8 cellular contexts compared by ENCODE assay signal in genomic region chr15:64461577-64462162, GRCh38. TPM values are rescaled to one million over a fixed set of nuclear protein-coding genes. Genes with fewer than 3 reads are reported as not detected.
DNase-seq lines count a peak whose midpoint lies in the region; ATAC-seq and TF ChIP-seq lines count a peak whose summit lies in the region.

No MANE protein-coding gene starts in this region.

- H3K36me3 Mint-ChIP-seq in T-helper 1 cell treated with Interleukin-12 subunit alpha and Interleukin-12 subunit beta and Interleukin-4 antibody, amounts not matched to agents 30 μg/mL and 1 μg/mL, for 36 hours (ENCODE audit: low read depth), result peaks cover 11% of the 10 kb centered on the region
- peaks cover 7% of the 10 kb centered on the region for H3K36me3 Mint-ChIP-seq in dendritic cell treated with granulocyte-macrophage colony-stimulating factor and Interleukin-4, amounts not matched to agents 40 ng/mL and 50 ng/mL, for 4 days (ENCODE audit: low read depth)

- peak overlapping the region; percentile 89 for H3K4me3 Mint-ChIP-seq in T-helper 1 cell treated with Interleukin-12 subunit alpha and Interleukin-12 subunit beta and Interleukin-4 antibody, amounts not matched to agents 30 μg/mL and 1 μg/mL, for 36 hours
- peak overlapping the region; percentile 85 for H3K4me3 Mint-ChIP-seq in dendritic cell treated with granulocyte-macrophage colony-stimulating factor and Interleukin-4, amounts not matched to agents 40 ng/mL and 50 ng/mL, for 4 days

- 11% methylated on average over 7 of the region's 7 CpGs for WGBS in lung, 2 donors

- H3K27ac ChIP-seq in lung (ENCODE audit: low read depth in 1 of 2, low read length in 1 of 2), result peak overlapping the region; percentile 43 to 88

- H3K27me3 Mint-ChIP-seq in T-helper 1 cell treated with Interleukin-12 subunit alpha and Interleukin-12 subunit beta and Interleukin-4 antibody, amounts not matched to agents 30 μg/mL and 1 μg/mL, for 36 hours (ENCODE audit: low read depth), result no peaks in the 10 kb centered on the region
- no peaks in the 10 kb centered on the region for H3K27me3 Mint-ChIP-seq in dendritic cell treated with granulocyte-macrophage colony-stimulating factor and Interleukin-4, amounts not matched to agents 40 ng/mL and 50 ng/mL, for 4 days

- H3K27me3 ChIP-seq in HAP-1 (ENCODE audit: low read depth) (no peaks in the 10 kb centered on the region), lung (ENCODE audit: control insufficient read depth, insufficient read depth) (no peaks in the 10 kb centered on the region)

- no peaks in the 10 kb centered on the region for H3K9me3 ChIP-seq in HAP-1
- no peaks in the 10 kb centered on the region for H3K9me3 ChIP-seq in lung (ENCODE audit: control insufficient read depth in 2 of 2, insufficient read depth in 1 of 2, low read length in 1 of 2)

- H3K4me3 ChIP-seq in AG10803 (ENCODE audit: low read length) (peak overlapping the region; percentile 81), HAP-1 (peak overlapping the region; percentile 41), lung (peak overlapping the region; percentile 26)

- H3K27ac Mint-ChIP-seq in T-helper 1 cell treated with Interleukin-12 subunit alpha and Interleukin-12 subunit beta and Interleukin-4 antibody, amounts not matched to agents 30 μg/mL and 1 μg/mL, for 36 hours, result peak overlapping the region; percentile 80
- H3K27ac Mint-ChIP-seq in dendritic cell treated with granulocyte-macrophage colony-stimulating factor and Interleukin-4, amounts not matched to agents 40 ng/mL and 50 ng/mL, for 4 days, result peak overlapping the region; percentile 84

- TF ChIP-seq CTCF in AG10803 (conservative IDR thresholded peaks at IDR 0.05; ENCODE audit: low read length) (no peak; the same call in 1 of the 2 replicates), lung (IDR thresholded peaks at IDR 0.05; ENCODE audit: control extremely low read depth, extremely low read depth) (no peak)

- in situ Hi-C loops in HAP-1 (cut with MboI; ENCODE audit: low sequenced_read_pairs), result no loop called here

- ATAC-seq in lung (ENCODE audit: insufficient read depth, low FRiP score) (no peak), HG03045 (IDR thresholded peaks at IDR 0.05; ENCODE audit: unreplicated experiment) (no peak), GM18909 (IDR thresholded peaks at IDR 0.05; ENCODE audit: poor library complexity, unreplicated experiment) (no peak)

- peaks cover 59% of the 10 kb centered on the region for H3K4me1 ChIP-seq in HAP-1
- peaks cover 7 to 24% of the 10 kb centered on the region in 2 donors for H3K4me1 ChIP-seq in lung (ENCODE audit: control insufficient read depth in 2 of 2, insufficient read depth in 2 of 2, low read length in 2 of 2)

- peaks cover 45% of the 10 kb centered on the region for H3K4me1 Mint-ChIP-seq in T-helper 1 cell treated with Interleukin-12 subunit alpha and Interleukin-12 subunit beta and Interleukin-4 antibody, amounts not matched to agents 30 μg/mL and 1 μg/mL, for 36 hours (ENCODE audit: low read depth)
- H3K4me1 Mint-ChIP-seq in dendritic cell treated with granulocyte-macrophage colony-stimulating factor and Interleukin-4, amounts not matched to agents 40 ng/mL and 50 ng/mL, for 4 days (ENCODE audit: low read depth), result peaks cover 71% of the 10 kb centered on the region

- DNase-seq in AG10803 (ENCODE audit: low read depth) (peak; percentile 21), HAP-1 (ENCODE audit: low spot score in 2 of 2) (peak; percentile 68 to 69), lung (ENCODE audit: low spot score) (peak; percentile 32)
- DNase-seq in stimulated activated CD8-positive, alpha-beta memory T cell treated with anti-CD3 and anti-CD28 coated beads, Interleukin-4, amount 100 ng/mL, for 24 hours (ENCODE audit: low read depth), result peak; percentile 7

- intact Hi-C loops in dendritic cell treated with granulocyte-macrophage colony-stimulating factor and Interleukin-4, amounts not matched to agents 40 ng/mL and 50 ng/mL, for 4 days (cut with micrococcal nuclease), result loop anchor here (5.0 kb wide), 1 partner anchor 41 kb away; no protein-coding TSS in a partner anchor

- no peaks in the 10 kb centered on the region for H3K9me3 Mint-ChIP-seq in T-helper 1 cell treated with Interleukin-12 subunit alpha and Interleukin-12 subunit beta and Interleukin-4 antibody, amounts not matched to agents 30 μg/mL and 1 μg/mL, for 36 hours
- no peaks in the 10 kb centered on the region for H3K9me3 Mint-ChIP-seq in dendritic cell treated with granulocyte-macrophage colony-stimulating factor and Interleukin-4, amounts not matched to agents 40 ng/mL and 50 ng/mL, for 4 days

- H3K36me3 ChIP-seq in HAP-1 (replicated peaks), result peaks cover 5% of the 10 kb centered on the region; the same call in 1 of the 2 replicates
- no peaks in the 10 kb centered on the region for H3K36me3 ChIP-seq in lung (ENCODE audit: control insufficient read depth in 2 of 2, insufficient read depth in 2 of 2, low read length in 2 of 2)

RNA-seq across cellular contexts. Expression of gene ZNF609, which starts 1.3 kb away (rescaled TPM):
- 10 to 100 TPM; 34.3 to 54.2 TPM for total RNA-seq in lung
- 1 to 10 TPM; 8.1 to 9.6 TPM for polyA plus RNA-seq in lung

Comparison
In these comparisons a context has a peak if more than half of its experiments do, and no peak if none do; other contexts are left out.
1. DNase-seq: peak in every context shown above with its lines; median percentile 68 in HAP-1; 32 in lung; 21 in AG10803; 7 in stimulated activated CD8-positive, alpha-beta memory T cell treated with anti-CD3 and anti-CD28 coated beads, Interleukin-4, amount 100 ng/mL, for 24 hours.
2. H3K4me3 ChIP-seq: peak in every context shown above with its lines; median percentile 81 in AG10803; 41 in HAP-1; 26 in lung.